In the genomic region with DNA sequence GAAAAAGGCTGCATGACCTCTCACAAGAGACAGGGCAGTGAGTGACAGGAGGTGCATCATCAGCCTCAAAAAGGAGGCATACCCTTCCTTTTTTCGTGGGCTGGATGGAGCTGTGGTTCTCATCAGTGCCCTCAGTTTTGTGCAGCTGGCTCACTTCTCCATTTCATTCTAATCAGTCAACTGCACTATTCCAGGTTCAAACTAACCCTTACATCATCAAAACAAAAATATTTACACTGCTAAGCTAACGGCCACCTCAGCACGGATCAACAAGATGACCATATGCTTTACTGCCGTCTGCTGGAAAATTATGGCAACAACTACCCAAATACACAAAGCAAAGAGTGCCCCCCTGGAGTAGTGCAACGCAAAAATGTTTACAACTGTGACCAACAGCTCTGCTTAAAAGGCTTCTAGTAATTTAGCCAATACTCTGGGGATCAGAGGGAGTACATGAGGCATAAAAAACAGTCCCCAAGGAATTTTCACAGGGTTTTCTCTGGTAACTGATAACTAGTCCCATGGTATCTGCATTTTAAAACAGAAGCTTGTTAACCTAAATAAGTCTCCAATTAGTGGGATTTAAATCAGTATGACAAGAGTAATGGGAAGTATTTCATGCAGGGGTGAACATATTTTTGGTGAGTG, we compare ENCODE assay signal across 8 cellular contexts. TPM values are rescaled to one million over a fixed set of nuclear protein-coding genes. Genes with fewer than 3 reads are reported as not detected.
DNase-seq lines count a peak whose midpoint lies in the region; ATAC-seq, FAIRE-seq and TF ChIP-seq lines count a peak whose summit lies in the region.

No MANE protein-coding gene starts in this region.

- H3K27ac ChIP-seq in HepG2 (ENCODE audit: extremely low read length, insufficient read depth, low read length), result no peak overlapping the region

- H3K9ac ChIP-seq in HepG2 (ENCODE audit: insufficient read depth, low read depth, low read length), result no peak overlapping the region

- TF ChIP-seq CTCF in bronchial epithelial cell (IDR thresholded peaks at IDR 0.05; ENCODE audit: insufficient read depth, low read length, severe bottlenecking) (peak; percentile 74), HepG2 (CRISPR knock-in tag; IDR thresholded peaks at IDR 0.05) (peak; percentile 81)

- CTCF ChIA-PET in HepG2 (lab: Yijun Ruan, JAX; ENCODE audit: low intra/inter-chr PET ratio, low total read pairs), result interaction anchor here (0.9 kb wide), 1 partner anchor 596 kb away, joined by 3 read pairs; no protein-coding TSS in a partner anchor

- H3K36me3 ChIP-seq in bronchial epithelial cell (ENCODE audit: control insufficient read depth, insufficient read depth, low read length) (no peaks in the 10 kb centered on the region), HepG2 (replicated peaks in 1 of 2; ENCODE audit: control insufficient read depth in 1 of 2, insufficient read depth in 2 of 2, low read length in 2 of 2) (no peaks in the 10 kb centered on the region)

- no TSS peak for BruUV-seq in HepG2 (replicated peaks; lab: Mats Ljungman, UMichigan)

- H3K9me3 ChIP-seq in HepG2 (ENCODE audit: low read length), result no peaks in the 10 kb centered on the region

- peak; percentile 88 for ATAC-seq in GM21381 (IDR thresholded peaks at IDR 0.05; ENCODE audit: unreplicated experiment)
- ATAC-seq in HG03558 (IDR thresholded peaks at IDR 0.05; ENCODE audit: extremely low read depth, unreplicated experiment), result peak; percentile 68
- peak; percentile 97 for ATAC-seq in HepG2

- FAIRE-seq in bronchial epithelial cell (lab: Jason Lieb, UNC) (no peak), HepG2 (lab: Jason Lieb, UNC) (peak; percentile 89), urothelium cell line (lab: Jason Lieb, UNC) (no peak)

- POLR2A ChIA-PET in HepG2 (lab: Yijun Ruan, JAX), result no interaction called here

- in situ Hi-C loops in HepG2 (cut with HindIII; ENCODE audit: extremely low pct_ligation_motif_present, low pct_unique_long_range_greater_than_20kb), result no loop called here

- H3K4me3 ChIP-seq in bronchial epithelial cell (ENCODE audit: low read depth, low read length), result no peak overlapping the region
- no peak overlapping the region for H3K4me3 ChIP-seq in HepG2 (replicated peaks in 1 of 3; ENCODE audit: insufficient read depth in 1 of 3, low read depth in 2 of 3, low read length in 3 of 3)

- TF ChIP-seq EP300 in HepG2 (IDR thresholded peaks at IDR 0.05; ENCODE audit: low read depth in 2 of 2, low read length in 2 of 2) (no peak), HepG2 (CRISPR knock-in tag; IDR thresholded peaks at IDR 0.05; ENCODE audit: borderline replicate concordance) (no peak)

- TF ChIP-seq RAD21 in HepG2 (CRISPR knock-in tag; IDR thresholded peaks at IDR 0.05), result peak; percentile 66

- TF ChIP-seq POLR2A in HepG2 (IDR thresholded peaks at IDR 0.05; ENCODE audit: insufficient read depth in 1 of 2, low read depth in 2 of 2, low read length in 2 of 2), result no peak

- H4K20me1 ChIP-seq in HepG2 (ENCODE audit: insufficient read depth, low read length), result no peaks in the 10 kb centered on the region

- H3K4me1 ChIP-seq in HepG2 (ENCODE audit: insufficient read depth, low read length), result peaks cover 10% of the 10 kb centered on the region

- intact Hi-C loops in HepG2 (cut with micrococcal nuclease; ENCODE audit: unreplicated experiment), result loop anchor here (2.0 to 10.0 kb wide), 3 partner anchors 106 to 593 kb away; a partner anchor contains a TSS

- H2AFZ ChIP-seq in HepG2 (ENCODE audit: low read length), result no peak overlapping the region

- H3K79me2 ChIP-seq in HepG2 (ENCODE audit: insufficient read depth, low read length), result no peaks in the 10 kb centered on the region

- whole genome bisulfite sequencing in HepG2 (ENCODE audit: low lambda C conversion rate), result 23% methylated on average over 5 of the region's 5 CpGs

- H3K27me3 ChIP-seq in bronchial epithelial cell (ENCODE audit: control insufficient read depth, insufficient read depth, low read length) (no peaks in the 10 kb centered on the region), HepG2 (ENCODE audit: control insufficient read depth in 1 of 2, insufficient read depth in 2 of 2, low read length in 2 of 2) (no peaks in the 10 kb centered on the region)

- peak overlapping the region; percentile 18; the same call in 1 of the 2 replicates for H3K4me2 ChIP-seq in HepG2 (ENCODE audit: low read depth, low read length)

- peak; percentile 60 for DNase-seq in Daoy (ENCODE audit: low read depth)
- DNase-seq in NCI-H82 treated with DMSO at 0.1 percent for 48 hours (lab: John Stamatoyannopoulos, UW; ENCODE audit: unreplicated experiment), result peak; percentile 40
- DNase-seq in bronchial epithelial cell (ENCODE audit: low read depth), result peak; percentile 72
- peak; percentile 58 for DNase-seq in HepG2 (ENCODE audit: low spot score)
- DNase-seq in urothelium cell line (ENCODE audit: low spot score), result peak; percentile 5
- DNase-seq in central memory CD4-positive, alpha-beta T cell, result no peak

TF ChIP-seq in HepG2, 621 proteins besides CTCF, POLR2A, EP300 and RAD21 (continues in another document):
- TF ChIP-seq ZNF501 (CRISPR knock-in tag; IDR thresholded peaks at IDR 0.05) (0 out of 2 replicates have a peak, but pooled peaks have one; percentile 23), GTF3A (CRISPR knock-in tag; conservative IDR thresholded peaks at IDR 0.05) (no peak), MAFF (IDR thresholded peaks at IDR 0.05; ENCODE audit: low read depth, low read length) (peak; percentile 54; the same call in 1 of the 2 replicates), KLF6 (CRISPR knock-in tag; IDR thresholded peaks at IDR 0.05) (peak; percentile 52; the same call in 1 of the 2 replicates), ZNF816 (CRISPR knock-in tag; IDR thresholded peaks at IDR 0.05; ENCODE audit: borderline replicate concordance) (0 out of 2 replicates have a peak, but pooled peaks have one; percentile 49)
- TF ChIP-seq, protein P1, sequence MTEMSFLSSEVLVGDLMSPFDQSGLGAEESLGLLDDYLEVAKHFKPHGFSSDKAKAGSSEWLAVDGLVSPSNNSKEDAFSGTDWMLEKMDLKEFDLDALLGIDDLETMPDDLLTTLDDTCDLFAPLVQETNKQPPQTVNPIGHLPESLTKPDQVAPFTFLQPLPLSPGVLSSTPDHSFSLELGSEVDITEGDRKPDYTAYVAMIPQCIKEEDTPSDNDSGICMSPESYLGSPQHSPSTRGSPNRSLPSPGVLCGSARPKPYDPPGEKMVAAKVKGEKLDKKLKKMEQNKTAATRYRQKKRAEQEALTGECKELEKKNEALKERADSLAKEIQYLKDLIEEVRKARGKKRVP (CRISPR knock-in tag; IDR thresholded peaks at IDR 0.05), result peak in 1 of 2 experiments; percentile 48; a peak in 1 of 4 replicates

RNA-seq across cellular contexts. Expression of a gene that starts 10.8 kb away (rescaled TPM):
- not detected in 2 replicates for total RNA-seq in Daoy (2014; rRNA removed; shearing (Covaris generic))
- total RNA-seq in bronchial epithelial cell, result not detected in 2 replicates
- not detected in 2 replicates for total RNA-seq in HepG2 (2016; rRNA removed; fragmentation: Illumina TruSeq; extraction: Trizol)
- total RNA-seq in HepG2 (2016; cell fraction: cytosol; rRNA removed; fragmentation: Illumina TruSeq; extraction: Trizol; ENCODE audit: low read depth), result not detected in 2 replicates
- not detected in 2 replicates for total RNA-seq in HepG2 (2016; cell fraction: insoluble cytoplasmic fraction; rRNA removed; fragmentation: Illumina TruSeq; extraction: Trizol)
- total RNA-seq in HepG2 (2016; cell fraction: membrane; rRNA removed; fragmentation: Illumina TruSeq; extraction: Trizol), result not detected in 2 replicates
- not detected in 2 replicates for total RNA-seq in HepG2 (2016; cell fraction: nucleus; rRNA removed; fragmentation: Illumina TruSeq; extraction: Trizol)
- not detected in 2 replicates for polyA plus RNA-seq in HepG2 (2011; rRNA removed)
- polyA plus RNA-seq in HepG2 (2011; cell fraction: cytosol; rRNA removed), result not detected in 2 replicates
- not detected in 2 replicates for polyA plus RNA-seq in HepG2 (2011; cell fraction: nucleus; rRNA removed)
- polyA plus RNA-seq in HepG2 (2012), result 0.09 TPM in 1 of 2 replicates, not detected in the other
- not detected in 2 replicates for polyA plus RNA-seq in HepG2 (2016; cell fraction: cytosol; fragmentation: Illumina TruSeq; extraction: Trizol; ENCODE audit: low read depth)
- polyA plus RNA-seq in HepG2 (2016; cell fraction: insoluble cytoplasmic fraction; fragmentation: Illumina TruSeq; extraction: Trizol; ENCODE audit: low read depth), result not detected in 2 replicates
- not detected in 2 replicates for polyA plus RNA-seq in HepG2 (2016; cell fraction: membrane; fragmentation: Illumina TruSeq; extraction: Trizol; ENCODE audit: low read depth)
- polyA plus RNA-seq in HepG2 (2016; cell fraction: nucleus; fragmentation: Illumina TruSeq; extraction: Trizol; ENCODE audit: insufficient read depth, low read depth), result not detected in 2 replicates
- polyA minus RNA-seq in HepG2 (2011; rRNA and poly(A)+ RNA removed; ENCODE audit: low replicate concordance), result not detected in 2 replicates
- not detected in 2 replicates for polyA minus RNA-seq in HepG2 (2011; cell fraction: cytosol; rRNA and poly(A)+ RNA removed)
- polyA minus RNA-seq in HepG2 (2011; cell fraction: nucleus; rRNA and poly(A)+ RNA removed), result not detected in 2 replicates
